ENCODE assay signal across 17 cellular contexts in genomic region chr11:122874991-122875390, GRCh38. TPM values are rescaled to one million over a fixed set of nuclear protein-coding genes. Genes with fewer than 3 reads are reported as not detected.
A peak's percentile ranks its signal among the peaks of the same experiment; 100 is the strongest.
DNase-seq lines count a peak whose midpoint lies in the region; ATAC-seq, FAIRE-seq and TF ChIP-seq lines count a peak whose summit lies in the region.
"Had no signal": no experiment of that assay in that cellular context is flagged by ENCODE, and none has a peak within 500 bp of the region (broad histone marks: within the 10 kb centered on the region; RNA-seq: fewer than 3 reads in every experiment).

No MANE protein-coding gene starts in this region.

- H3K36me3 ChIP-seq in MM.1S (replicated peaks; ENCODE audit: insufficient read depth, low read length) = no peaks in the 10 kb centered on the region
- H3K36me3 ChIP-seq in ovary = no peaks in the 10 kb centered on the region
- H3K36me3 ChIP-seq: SJSA1 had no signal

- H3K27ac ChIP-seq in MM.1S (ENCODE audit: low read length) (no peak overlapping the region; the same call in 1 of the 2 replicates), ovary (no peak overlapping the region)
- H3K27ac ChIP-seq: SJSA1 had no signal

- ATAC-seq in GM19455 (IDR thresholded peaks at IDR 0.05; ENCODE audit: unreplicated experiment) (peak; percentile 58), HG02885 (IDR thresholded peaks at IDR 0.05; ENCODE audit: poor library complexity, unreplicated experiment) (peak; percentile 85)

- 86 to 93% (median 92%) methylated on average over 7 of the region's 7 CpGs for WGBS in ovary, 3 donors

- no peak for TF ChIP-seq CTCF in MM.1S (IDR thresholded peaks at IDR 0.05; ENCODE audit: low read length)
- no peak for TF ChIP-seq CTCF in ovary (IDR thresholded peaks at IDR 0.05)

- no peaks in the 10 kb centered on the region for H3K79me2 ChIP-seq in MM.1S (ENCODE audit: low read length)

- no peaks in the 10 kb centered on the region for H3K9me2 ChIP-seq in MM.1S (replicated peaks; ENCODE audit: insufficient read depth, low read length)

- H3K4me3 ChIP-seq in MM.1S (ENCODE audit: low read length) (no peak overlapping the region), ovary (no peak overlapping the region)
- H3K4me3 ChIP-seq: SJSA1 had no signal

- no peak overlapping the region for H2AFZ ChIP-seq in MM.1S (ENCODE audit: low read length)

- FAIRE-seq in GM12891 (lab: Jason Lieb, UNC) = peak; percentile 47
- no peak for FAIRE-seq in urothelium cell line (lab: Jason Lieb, UNC)
- FAIRE-seq: colon had no signal

- peak overlapping the region; percentile 34; the same call in 1 of the 2 replicates for H3K4me2 ChIP-seq in MM.1S (ENCODE audit: low read depth, low read length)

- intact Hi-C loops in cardiac septum (cut with DNase I) (no loop called here), ovary (cut with DNase I) (loop anchor here in 2 of 4 donors (5.0 to 10.0 kb wide), 2 partner anchors 142 to 170 kb away; no protein-coding TSS in a partner anchor)

- H3K9me3 ChIP-seq in MM.1S (replicated peaks; ENCODE audit: insufficient read depth, low read length) (no peaks in the 10 kb centered on the region), ovary (no peaks in the 10 kb centered on the region)
- H3K9me3 ChIP-seq: SJSA1 had no signal

- no peak for TF ChIP-seq EP300 in ovary (IDR thresholded peaks at IDR 0.05)

- H3K4me1 ChIP-seq in MM.1S (ENCODE audit: low read length) (0 out of 2 replicates have a peak, but pooled peaks cover 5% of the 10 kb centered on the region), ovary (ENCODE audit: insufficient read depth) (no peaks in the 10 kb centered on the region)
- H3K4me1 ChIP-seq: SJSA1 had no signal

- no peaks in the 10 kb centered on the region for H3F3A ChIP-seq in MM.1S (ENCODE audit: insufficient read depth, low read length)

- TF ChIP-seq POLR2A in GM12891 (IDR thresholded peaks at IDR 0.05; ENCODE audit: low read depth, low read length) (no peak), ovary (IDR thresholded peaks at IDR 0.05) (no peak)

- DNase-seq in GM12891 (ENCODE audit: insufficient read length, low spot score) (no peak), MM.1S (no peak), cardiac septum (ENCODE audit: low spot score) (no peak), NCI-H187 treated with DMSO at 0.1 percent for 48 hours (lab: John Stamatoyannopoulos, UW) (no peak), urothelium cell line (ENCODE audit: low spot score) (no peak), ovary (no peak)
- DNase-seq: aorta, EL, midbrain, NCI-H1930, NCI-H524 treated with DMSO at 0.1 percent for 48 hours had no signal

- H3K9ac ChIP-seq in MM.1S (ENCODE audit: low read length) = no peak overlapping the region

- H3K27me3 ChIP-seq in MM.1S (replicated peaks; ENCODE audit: insufficient read depth, low read length) = no peaks in the 10 kb centered on the region
- no peaks in the 10 kb centered on the region for H3K27me3 ChIP-seq in ovary
- H3K27me3 ChIP-seq: SJSA1 had no signal

- H4K20me1 ChIP-seq in MM.1S (ENCODE audit: insufficient read depth, low read length) = no peaks in the 10 kb centered on the region

TF ChIP-seq in GM12891, 5 proteins besides CTCF, POLR2A, EP300 and RAD21:
- no peak for TF ChIP-seq TAF1 (IDR thresholded peaks at IDR 0.05; ENCODE audit: low read depth, low read length)
- no peak for TF ChIP-seq POLR2AphosphoS5 (IDR thresholded peaks at IDR 0.05; ENCODE audit: low read depth, low read length)
- TF ChIP-seq SPI1 (IDR thresholded peaks at IDR 0.05; ENCODE audit: low read depth, low read length) = no peak
- TF ChIP-seq POU2F2 (IDR thresholded peaks at IDR 0.05; ENCODE audit: low read depth, low read length) = no peak
- no peak for TF ChIP-seq PAX5 (IDR thresholded peaks at IDR 0.05; ENCODE audit: insufficient read depth, low read length, severe bottlenecking)

RNA-seq across cellular contexts. Expression of gene JHY, which starts 7.6 kb away (rescaled TPM):
- 2.4 TPM for polyA plus RNA-seq in GM12891 (2012; ENCODE audit: low read depth, missing spikeins)
- 1.3 TPM for total RNA-seq in cardiac septum
- 1 to 10 TPM; 3.0 to 7.9 (median 3.7) TPM for total RNA-seq in ovary
- 1 to 10 TPM; 2.2 to 4.2 TPM for polyA plus RNA-seq in ovary

RNA-seq across cellular contexts. Expression of gene CRTAM, which starts 36.7 kb away (rescaled TPM):
- polyA plus RNA-seq in GM12891 (2012; ENCODE audit: low read depth, missing spikeins) = 0.94 TPM
- total RNA-seq in cardiac septum (0.46 TPM), ovary (under 1 TPM in 5 of 7 donors, not detected in 2; 0.10 to 0.92 (median 0.30) TPM)
- polyA plus RNA-seq in ovary = under 1 TPM; 0.06 to 0.83 TPM
- total RNA-seq: fibroblast of villous mesenchyme, MCF 10A, SJSA1 had no signal
- polyA plus RNA-seq: aorta had no signal
